1 cellular context compared by ENCODE assay signal in genomic region chr16:46688657-46689491, GRCh38.
TF ChIP-seq lines count a peak whose summit lies in the region.

VPS35 (minus strand) TSS chr16:46689178; CDS start chr16:46689133, 45 bp downstream.

TF ChIP-seq in HepG2, 621 proteins besides CTCF, POLR2A, EP300 and RAD21 (continued from another document and continues in another):
- peak; percentile 20 for TF ChIP-seq RERE (CRISPR knock-in tag; IDR thresholded peaks at IDR 0.05; ENCODE audit: low read depth)
- no peak; the same call in 1 of the 2 replicates for TF ChIP-seq ZNF780A (CRISPR knock-in tag; IDR thresholded peaks at IDR 0.05)
- peak; percentile 91 for TF ChIP-seq ZNF777 (CRISPR knock-in tag; IDR thresholded peaks at IDR 0.05)
- TF ChIP-seq U2AF2 (IDR thresholded peaks at IDR 0.05; ENCODE audit: low read depth, low read length): no peak
- TF ChIP-seq THAP11 (CRISPR knock-in tag; IDR thresholded peaks at IDR 0.05): no peak; the same call in none of the 2 replicates
- TF ChIP-seq PITX1 (CRISPR knock-in tag; IDR thresholded peaks at IDR 0.05): peak; percentile 68; the same call in 1 of the 2 replicates
- TF ChIP-seq XBP1 (CRISPR knock-in tag; IDR thresholded peaks at IDR 0.05): peak; percentile 61; the same call in 1 of the 2 replicates
- TF ChIP-seq PBX3 (CRISPR knock-in tag; IDR thresholded peaks at IDR 0.05; ENCODE audit: borderline replicate concordance): no peak; the same call in 1 of the 2 replicates
- TF ChIP-seq TBX2 (CRISPR knock-in tag; IDR thresholded peaks at IDR 0.05; ENCODE audit: borderline replicate concordance): peak; percentile 35
- TF ChIP-seq ZFX (CRISPR knock-in tag; IDR thresholded peaks at IDR 0.05; ENCODE audit: low read depth): peak; percentile 96
- no peak for TF ChIP-seq HNF4G (IDR thresholded peaks at IDR 0.05; ENCODE audit: borderline replicate concordance, low read depth, low read length)
- TF ChIP-seq HNF4G (CRISPR knock-in tag; IDR thresholded peaks at IDR 0.05; ENCODE audit: borderline replicate concordance, low read depth): peak; percentile 70; the same call in 1 of the 2 replicates
- TF ChIP-seq RXRB (CRISPR knock-in tag; IDR thresholded peaks at IDR 0.05; ENCODE audit: borderline replicate concordance): peak; percentile 6; the same call in 1 of the 2 replicates
- peak; percentile 55 for TF ChIP-seq FOXP4 (CRISPR knock-in tag; IDR thresholded peaks at IDR 0.05)
- TF ChIP-seq ZNF720 (CRISPR knock-in tag; IDR thresholded peaks at IDR 0.05): no peak
- no peak; the same call in 1 of the 2 replicates for TF ChIP-seq ZNF546 (CRISPR knock-in tag; conservative IDR thresholded peaks at IDR 0.05)
- peak; percentile 42 for TF ChIP-seq DBP (CRISPR knock-in tag; IDR thresholded peaks at IDR 0.05; ENCODE audit: not compliant biosample characterization)
- TF ChIP-seq ZNF788 (CRISPR knock-in tag; IDR thresholded peaks at IDR 0.05; ENCODE audit: borderline replicate concordance): peak; percentile 83
- TF ChIP-seq PHF5A (CRISPR knock-in tag; IDR thresholded peaks at IDR 0.05; ENCODE audit: low read depth, unreplicated experiment): no peak
- no peak; the same call in 1 of the 2 replicates for TF ChIP-seq SSRP1 (CRISPR knock-in tag; IDR thresholded peaks at IDR 0.05)
- TF ChIP-seq HNRNPUL1 (IDR thresholded peaks at IDR 0.05; ENCODE audit: low read depth, low read length): no peak
- peak; percentile 44; the same call in 1 of the 2 replicates for TF ChIP-seq ZBTB2 (CRISPR knock-in tag; IDR thresholded peaks at IDR 0.05; ENCODE audit: low read depth)
- no peak for TF ChIP-seq ZBTB33 (CRISPR knock-in tag; IDR thresholded peaks at IDR 0.05)
- no peak for TF ChIP-seq MLLT10 (CRISPR knock-in tag; IDR thresholded peaks at IDR 0.05)
- TF ChIP-seq ZNF672 (CRISPR knock-in tag; IDR thresholded peaks at IDR 0.05): no peak
- no peak for TF ChIP-seq ZNF326 (CRISPR knock-in tag; IDR thresholded peaks at IDR 0.05; ENCODE audit: borderline replicate concordance)
- peak; percentile 25 for TF ChIP-seq TEAD3 (CRISPR knock-in tag; optimal IDR thresholded peaks at IDR 0.05; ENCODE audit: borderline replicate concordance)
- TF ChIP-seq MYC (CRISPR knock-in tag; IDR thresholded peaks at IDR 0.05; ENCODE audit: borderline replicate concordance): peak; percentile 82
- TF ChIP-seq ZNF296 (CRISPR knock-in tag; conservative IDR thresholded peaks at IDR 0.05): no peak
- TF ChIP-seq ZNF441 (CRISPR knock-in tag; IDR thresholded peaks at IDR 0.05; ENCODE audit: borderline replicate concordance): peak; percentile 22; the same call in 1 of the 2 replicates
- TF ChIP-seq ZNF646 (CRISPR knock-in tag; IDR thresholded peaks at IDR 0.05): peak; percentile 68
- TF ChIP-seq LRRFIP1 (CRISPR knock-in tag; conservative IDR thresholded peaks at IDR 0.05): no peak
- TF ChIP-seq SRSF4 (IDR thresholded peaks at IDR 0.05; ENCODE audit: low read depth, low read length, poor library complexity, severe bottlenecking): no peak
- TF ChIP-seq LCORL (IDR thresholded peaks at IDR 0.05): no peak
- no peak for TF ChIP-seq LCORL (CRISPR knock-in tag; IDR thresholded peaks at IDR 0.05)
- no peak for TF ChIP-seq NR2F1 (CRISPR knock-in tag; IDR thresholded peaks at IDR 0.05)
